8 cellular contexts compared by ENCODE assay signal in the genomic region with DNA sequence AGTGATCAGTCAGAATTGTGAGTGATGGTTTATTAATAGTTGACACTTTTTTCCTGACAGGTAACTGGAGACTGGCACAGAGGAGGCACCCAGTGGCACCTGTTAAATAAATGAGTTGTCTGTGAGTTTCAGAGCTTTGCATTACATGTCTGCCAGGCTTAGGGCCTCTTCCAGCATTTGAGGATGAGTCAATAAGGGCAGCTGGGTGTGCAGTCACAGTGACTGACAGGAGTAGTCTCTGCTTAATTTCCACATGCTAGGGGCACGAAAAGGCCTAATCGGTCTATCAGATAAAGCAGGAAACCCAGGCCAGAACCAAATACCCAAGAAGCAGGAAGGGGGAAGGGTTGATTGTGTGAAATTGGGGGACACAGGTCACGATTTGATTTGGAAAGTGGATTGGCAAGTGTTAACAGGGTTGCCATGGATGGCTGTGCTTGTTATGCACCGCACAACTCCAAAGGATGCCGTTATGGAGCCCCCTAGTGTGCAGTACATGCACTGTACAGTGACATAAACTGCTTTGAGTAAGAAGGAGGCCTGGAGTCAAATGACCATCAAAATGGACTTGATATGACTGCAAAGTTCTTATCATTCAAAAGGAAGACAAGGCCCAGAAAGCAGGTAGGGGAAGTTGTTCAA.
DNase-seq lines count a peak whose midpoint lies in the region; ATAC-seq lines count a peak whose summit lies in the region.

No MANE protein-coding gene starts in this region.

- in situ Hi-C loops in Caki2 (cut with HindIII; ENCODE audit: low pct_unique_long_range_greater_than_20kb, low sequenced_read_pairs): no loop called here
- in situ Hi-C loops in KBM-7 (cut with MboI; ENCODE audit: low pct_unique_long_range_greater_than_20kb, low sequenced_read_pairs): no loop called here

- ATAC-seq in GM21367 (IDR thresholded peaks at IDR 0.05; ENCODE audit: unreplicated experiment) (peak; percentile 80), left ventricle myocardium superior (peak; percentile 93), HG03045 (IDR thresholded peaks at IDR 0.05; ENCODE audit: unreplicated experiment) (no peak)

- H3K4me1 ChIP-seq in SJCRH30: no peaks in the 10 kb centered on the region

- intact Hi-C loops in left ventricle myocardium superior (cut with micrococcal nuclease): no loop called here

- peaks cover 15% of the 10 kb centered on the region; the same call in 1 of the 2 replicates for H3K27me3 ChIP-seq in SJCRH30

- H3K36me3 ChIP-seq in SJCRH30: no peaks in the 10 kb centered on the region

- H3K4me3 ChIP-seq in SJCRH30: no peak overlapping the region

- H3K9me3 ChIP-seq in SJCRH30 (replicated peaks): no peaks in the 10 kb centered on the region

- DNase-seq in Caki2 (ENCODE audit: low read depth): peak; percentile 81
- DNase-seq in KBM-7: peak; percentile 33
- DNase-seq in SJCRH30: peak; percentile 33 to 68
- DNase-seq in activated naive CD4-positive, alpha-beta T cell treated with anti-CD3 and anti-CD28 coated beads, Interleukin-2, amount 50 U/mL, for 16 hours: peak; percentile 44
- DNase-seq in left ventricle myocardium superior: no peak
- peak; percentile 66 for DNase-seq in stimulated activated CD4-positive, alpha-beta T cell treated with anti-CD3 and anti-CD28 coated beads, Interleukin-15, amount 100 ng/mL, for 24 hours

- no peak overlapping the region for H3K27ac ChIP-seq in SJCRH30
